Comparison of ENCODE assay signal across 12 cellular contexts in the genomic region with DNA sequence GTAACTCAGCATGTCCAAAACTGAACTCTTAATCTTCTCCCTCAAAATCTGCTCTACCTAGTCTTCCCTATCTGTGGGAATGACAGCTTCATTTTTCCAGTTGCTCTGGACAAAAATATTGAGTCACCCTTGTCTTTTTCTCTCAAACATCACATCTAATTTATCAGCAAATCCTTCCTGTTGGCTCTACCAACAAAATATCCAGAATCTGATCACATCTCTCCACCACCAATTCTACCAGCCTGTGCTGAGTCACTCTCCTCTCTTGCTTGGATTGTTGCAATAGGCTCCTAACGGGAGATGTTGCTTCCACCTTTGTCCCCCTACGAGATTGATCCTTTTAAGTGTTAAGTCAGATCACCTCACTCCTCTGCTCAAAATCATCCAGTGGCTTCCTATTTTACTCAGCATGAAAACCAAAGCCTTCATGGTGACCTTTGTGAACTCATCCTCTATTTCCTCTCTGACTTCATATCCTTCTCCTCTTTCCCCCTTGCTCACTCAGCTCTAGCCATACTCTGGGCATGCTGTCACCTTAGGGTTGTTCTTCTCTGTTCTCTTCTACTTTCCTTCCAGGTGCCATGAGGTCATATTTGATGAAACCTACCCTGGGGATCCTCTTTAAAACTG. TPM values are rescaled to one million over a fixed set of nuclear protein-coding genes. Genes with fewer than 3 reads are reported as not detected.
DNase-seq lines count a peak whose midpoint lies in the region; ATAC-seq, FAIRE-seq and TF ChIP-seq lines count a peak whose summit lies in the region.
"Had no signal": no experiment of that assay in that cellular context is flagged by ENCODE, and none has a peak within 500 bp of the region (broad histone marks: within the 10 kb centered on the region; RNA-seq: fewer than 3 reads in every experiment).

No MANE protein-coding gene starts in this region.

- H3K14ac ChIP-seq in H1 (ENCODE audit: insufficient read length) = no peak overlapping the region

- 0 out of 2 replicates have a peak overlapping the region, but pooled peaks have one; percentile 5 for H2BK15ac ChIP-seq in H1 (ENCODE audit: low read length)

- CTCF ChIA-PET in H1 (lab: Charles Lee; ENCODE audit: partially characterized antibody) = interaction anchor here (1.3 to 17.1 kb wide), 11 partner anchors 10 to 73 kb away, joined by 3 to 610 read pairs (median 43); no protein-coding TSS in a partner anchor

- no peak overlapping the region for H2AK5ac ChIP-seq in H1 (ENCODE audit: low read depth, low read length)

- H3K4me3 ChIP-seq in H1 (ENCODE audit: extremely low read depth in 1 of 4, insufficient read depth in 2 of 4, low read depth in 3 of 4, low read length in 4 of 4) = no peak overlapping the region

- H4K5ac ChIP-seq in H1 (ENCODE audit: insufficient read length, low read depth, low read length) = no peak overlapping the region

- no peak overlapping the region for H2BK12ac ChIP-seq in H1 (ENCODE audit: low read depth, low read length)

- H3K9ac ChIP-seq in H1 (replicated peaks in 1 of 4; ENCODE audit: extremely low read depth in 1 of 4, low read depth in 3 of 4, low read length in 3 of 4) = no peak overlapping the region
- H3K9ac ChIP-seq: parathyroid adenoma had no signal

- H3K4ac ChIP-seq in H1 (replicated peaks; ENCODE audit: insufficient read length, low read depth, low read length) = no peak overlapping the region

- no peak overlapping the region for H3K18ac ChIP-seq in H1 (ENCODE audit: extremely low read depth, low read length)

- no peak overlapping the region for H2BK20ac ChIP-seq in H1 (ENCODE audit: low read length)

- H3K23ac ChIP-seq in H1 (ENCODE audit: insufficient read length) = no peak overlapping the region

- no peak for FAIRE-seq in H1 (lab: Jason Lieb, UNC)
- FAIRE-seq: urothelium cell line had no signal

- TF ChIP-seq POLR2A in H1 (IDR thresholded peaks at IDR 0.05; ENCODE audit: control extremely low read depth in 1 of 2, low read depth in 2 of 2, low read length in 2 of 2) = no peak

- H3K4me2 ChIP-seq in H1 (ENCODE audit: insufficient read depth in 1 of 2, low read depth in 2 of 2, low read length in 2 of 2) = no peak overlapping the region

- H3K4me1 ChIP-seq in H1 (replicated peaks in 1 of 4; ENCODE audit: control insufficient read depth in 3 of 4, insufficient read depth in 4 of 4, low read length in 3 of 4) = peaks cover 0 to 3% (median 0%) of the 10 kb centered on the region in 4 experiments; a peak in 2 of 7 replicates
- H3K4me1 ChIP-seq: parathyroid adenoma had no signal

- POLR2A ChIA-PET in H1 (lab: Charles Lee; ENCODE audit: partially characterized antibody) = interaction anchor here (1.2 kb wide), 1 partner anchor 72 kb away, joined by 3 read pairs; no protein-coding TSS in a partner anchor

- 75% methylated on average over 2 of the region's 2 CpGs; no CpG with 5 or more reads in 1 of the 2 experiments for WGBS in H1 (ENCODE audit: extremely low coverage in 1 of 2, insufficient coverage in 1 of 2, insufficient read length in 1 of 2, insufficient replicate concordance in 2 of 2, low coverage in 1 of 2, low lambda C conversion rate in 2 of 2, missing lambda C conversion rate in 1 of 2), 2 experiments

- peak; percentile 43 for ATAC-seq in GM21423 (IDR thresholded peaks at IDR 0.05; ENCODE audit: unreplicated experiment)
- ATAC-seq: left cardiac atrium had no signal

- H3K79me2 ChIP-seq in H1 (ENCODE audit: control insufficient read depth in 1 of 2, insufficient read depth in 2 of 2, low read length in 2 of 2) = no peaks in the 10 kb centered on the region
- H3K79me2 ChIP-seq: parathyroid adenoma had no signal

- no peaks in the 10 kb centered on the region for H3K79me1 ChIP-seq in H1 (ENCODE audit: low read depth, low read length)

- H2AFZ ChIP-seq in H1 (ENCODE audit: low read length) = 0 out of 2 replicates have a peak overlapping the region, but pooled peaks have one; percentile 74
- H2AFZ ChIP-seq: parathyroid adenoma had no signal

- no peaks in the 10 kb centered on the region for H3K36me3 ChIP-seq in H1 (ENCODE audit: control insufficient read depth in 2 of 4, insufficient read depth in 4 of 4, low read length in 3 of 4)

- H3K23me2 ChIP-seq in H1 (ENCODE audit: low read depth, low read length) = no peaks in the 10 kb centered on the region

- no peak for TF ChIP-seq EP300 in H1 (IDR thresholded peaks at IDR 0.05; ENCODE audit: borderline replicate concordance in 1 of 2, low read depth in 2 of 2, low read length in 2 of 2)

- DNase-seq in Caki2 (ENCODE audit: low read depth) (peak; percentile 43), MV-4-11 (lab: John Stamatoyannopoulos, UW) (peak; percentile 31), H1 (ENCODE audit: low read depth in 1 of 2, low spot score in 2 of 2) (no peak), Kasumi-1 (lab: John Stamatoyannopoulos, UW) (no peak), SHP77 (lab: John Stamatoyannopoulos, UW) (no peak), NCI-H2029 treated with DMSO at 0.1 percent for 48 hours (lab: John Stamatoyannopoulos, UW) (no peak), Ammon's horn (ENCODE audit: low spot score) (no peak)
- DNase-seq: left cardiac atrium, NCI-H1092 had no signal

- H4K91ac ChIP-seq in H1 (replicated peaks; ENCODE audit: insufficient read length, low read length) = no peak overlapping the region

- no peak overlapping the region for H3K27ac ChIP-seq in H1 (ENCODE audit: low read depth, low read length)
- H3K27ac ChIP-seq: parathyroid adenoma had no signal

- 0 out of 2 replicates have a peak overlapping the region, but pooled peaks have one; percentile 7 for H2BK5ac ChIP-seq in H1 (ENCODE audit: low read depth, low read length)

- H2BK120ac ChIP-seq in H1 (replicated peaks; ENCODE audit: low read depth, low read length) = no peak overlapping the region

- H3K27me3 ChIP-seq in H1 (replicated peaks in 1 of 4; ENCODE audit: control insufficient read depth in 3 of 4, extremely low read depth in 1 of 4, insufficient read depth in 3 of 4, low read length in 3 of 4) = 0 out of 7 replicates have a peak, but pooled peaks cover 0 to 1% (median 0%) of the 10 kb centered on the region in 4 experiments

- no peak overlapping the region for H4K8ac ChIP-seq in H1 (ENCODE audit: extremely low read depth, insufficient read depth, low read length)

- H3K9me3 ChIP-seq in H1 (ENCODE audit: insufficient read depth in 2 of 2, low read depth in 1 of 2, low read length in 1 of 2) = no peaks in the 10 kb centered on the region

- TF ChIP-seq RAD21 in H1 (IDR thresholded peaks at IDR 0.05 in 1 of 2, conservative IDR thresholded peaks at IDR 0.05 in 1 of 2; ENCODE audit: low read depth in 2 of 2, low read length in 2 of 2) = no peak

- TF ChIP-seq CTCF in H1 (IDR thresholded peaks at IDR 0.05; ENCODE audit: control extremely low read depth in 1 of 3, insufficient read depth in 1 of 3, low read depth in 1 of 3, low read length in 3 of 3) = no peak

- in situ Hi-C loops in Caki2 (cut with HindIII; ENCODE audit: low pct_unique_long_range_greater_than_20kb, low sequenced_read_pairs) = no loop called here

- no peak overlapping the region for H3K56ac ChIP-seq in H1 (replicated peaks; ENCODE audit: insufficient read length, low read depth, low read length)

- H4K20me1 ChIP-seq in H1 (replicated peaks in 1 of 2; ENCODE audit: control insufficient read depth in 1 of 2, insufficient read depth in 2 of 2, low read length in 2 of 2) = no peaks in the 10 kb centered on the region

TF ChIP-seq in H1, 55 proteins besides CTCF, POLR2A, EP300 and RAD21:
- TF ChIP-seq TAF7 (optimal IDR thresholded peaks at IDR 0.05; ENCODE audit: borderline replicate concordance, low read depth, low read length) (no peak), SP1 (IDR thresholded peaks at IDR 0.05; ENCODE audit: low read depth, low read length) (no peak), ZNF274 (IDR thresholded peaks at IDR 0.05; ENCODE audit: borderline replicate concordance, extremely low read depth, low read length) (no peak), RNF2 (IDR thresholded peaks at IDR 0.05; ENCODE audit: borderline replicate concordance, low read depth, low read length, missing control alignments, poor library complexity, severe bottlenecking) (no peak), CBX8 (IDR thresholded peaks at IDR 0.05; ENCODE audit: borderline replicate concordance, low read depth, low read length) (no peak), JUN (IDR thresholded peaks at IDR 0.05; ENCODE audit: low read depth, low read length) (no peak), SUZ12 (IDR thresholded peaks at IDR 0.05; ENCODE audit: low read length) (no peak)

RNA-seq across cellular contexts. Expression of a gene that starts 21.5 kb away (rescaled TPM):
- total RNA-seq in Caki2 (2014; rRNA removed; shearing (Covaris generic); ENCODE audit: low replicate concordance) = 98.0 and 109 TPM in 2 replicates
- 4.4 and 5.2 TPM in 2 replicates for total RNA-seq in H1 (2021; fragmentation: NEBNext Ultra II Directional; extraction: Animal tissue kit (Norgen Biotek cat#: 25700))
- polyA plus RNA-seq in H1 (2011; rRNA removed) = 1.6 and 3.0 TPM in 2 replicates
- polyA plus RNA-seq in H1 (2011; cell fraction: cytosol; rRNA removed) = 3.4 TPM
- polyA plus RNA-seq in H1 (2011; cell fraction: nucleus; rRNA removed) = 3.5 TPM
- polyA plus RNA-seq in H1 (2012, experiment 1 of 2) = 3.9 to 9.8 TPM (median 4.9 TPM) in 4 replicates
- 3.1 TPM for polyA plus RNA-seq in H1 (2012, experiment 2 of 2)
- polyA plus RNA-seq in H1 (2013, experiment 1 of 2) = 3.2 TPM
- 3.3 TPM for polyA plus RNA-seq in H1 (2013, experiment 2 of 2)
- 4.1 and 4.3 TPM in 2 replicates for polyA minus RNA-seq in H1 (2011; rRNA and poly(A)+ RNA removed)
- polyA minus RNA-seq in H1 (2011; cell fraction: cytosol; rRNA and poly(A)+ RNA removed) = 2.3 TPM
- polyA minus RNA-seq in H1 (2011; cell fraction: nucleus; rRNA and poly(A)+ RNA removed) = 3.4 TPM

Comparison
In these comparisons a context has a peak if more than half of its experiments do, and no peak if none do; other contexts are left out.
1. DNase-seq: peak in Caki2 (single experiment) and MV-4-11 (single experiment); none in H1 (0 of 2), Kasumi-1 (0 of 2), SHP77 (0 of 2), NCI-H2029 treated with DMSO at 0.1 percent for 48 hours (single experiment) and Ammon's horn (single experiment).
2. RNA of a gene that starts 21.5 kb away (total RNA-seq): 98.0 to 109 TPM in Caki2; 4.4 to 5.2 TPM in H1; every median in the first group is over 10 times any median in the second.